14 cellular contexts compared by ENCODE assay signal in genomic region chr7:35760082-35760770, GRCh38.
"Had no signal": no experiment of that assay in that cellular context is flagged by ENCODE, and none has a peak within 500 bp of the region (broad histone marks: within the 10 kb centered on the region; RNA-seq: fewer than 3 reads in every experiment).

No MANE protein-coding gene starts in this region.

- H3K36me3 ChIP-seq: neutrophil, right atrium auricular region, SJSA1 had no signal

- H3K4me3 ChIP-seq: right atrium auricular region, SJSA1 had no signal

- H3K9me3 Mint-ChIP-seq: activated CD4-positive, alpha-beta memory T cell treated with anti-CD3 and anti-CD28 coated beads, Interleukin-2, amount 10 ng/mL, durations not matched to agents 7 days and 5 days; activated naive CD8-positive, alpha-beta T cell treated with anti-CD3 and anti-CD28 coated beads for 36 hours; activated T-cell treated with anti-CD3 and anti-CD28 coated beads, Interleukin-2, amount 50 U/mL, for 72 hours; stimulated activated memory B cell treated with anti-CD40 and anti-IgM and Interleukin-4, amounts not matched to agents 10 μg/mL and 1 μg/mL and 100 μg/mL, for 72 hours had no signal

- H3K36me3 Mint-ChIP-seq: activated naive CD8-positive, alpha-beta T cell treated with anti-CD3 and anti-CD28 coated beads for 36 hours; stimulated activated memory B cell treated with anti-CD40 and anti-IgM and Interleukin-4, amounts not matched to agents 10 μg/mL and 1 μg/mL and 100 μg/mL, for 72 hours had no signal

- H3K27ac ChIP-seq: neutrophil, SJSA1 had no signal

- H3K27me3 Mint-ChIP-seq: activated naive CD8-positive, alpha-beta T cell treated with anti-CD3 and anti-CD28 coated beads for 36 hours; stimulated activated memory B cell treated with anti-CD40 and anti-IgM and Interleukin-4, amounts not matched to agents 10 μg/mL and 1 μg/mL and 100 μg/mL, for 72 hours had no signal

- H3K9me3 ChIP-seq: neutrophil, right atrium auricular region, SJSA1 had no signal

- DNase-seq: activated CD4-positive, alpha-beta memory T cell treated with anti-CD3 and anti-CD28 coated beads, Interleukin-2, amount 10 ng/mL, durations not matched to agents 7 days and 5 days; activated CD4-positive, alpha-beta T cell treated with anti-CD3 and anti-CD28 coated beads for 1 hour; activated CD8-positive, alpha-beta memory T cell treated with anti-CD3 and anti-CD28 coated beads, Interleukin-2, amount 50 U/mL, for 4 hours; activated gamma-delta T cell treated with Interleukin-2 at 50 U/mL for 16 hours; activated naive CD8-positive, alpha-beta T cell treated with anti-CD3 and anti-CD28 coated beads for 36 hours; activated T-cell treated with anti-CD3 and anti-CD28 coated beads, Interleukin-2, amount 50 U/mL, for 72 hours; aorta; glutamatergic neuron; posterior cingulate gyrus had no signal

- H3K27me3 ChIP-seq: neutrophil, right atrium auricular region, SJSA1 had no signal

- ATAC-seq: activated T-cell treated with anti-CD3 and anti-CD28 coated beads, Interleukin-2, amount 50 U/mL, for 72 hours; left lobe of liver; stimulated activated memory B cell treated with anti-CD40 and anti-IgM and Interleukin-4, amounts not matched to agents 10 μg/mL and 1 μg/mL and 100 μg/mL, for 72 hours had no signal

- H3K4me3 Mint-ChIP-seq: activated CD4-positive, alpha-beta memory T cell treated with anti-CD3 and anti-CD28 coated beads, Interleukin-2, amount 10 ng/mL, durations not matched to agents 7 days and 5 days; activated naive CD8-positive, alpha-beta T cell treated with anti-CD3 and anti-CD28 coated beads for 36 hours; activated T-cell treated with anti-CD3 and anti-CD28 coated beads, Interleukin-2, amount 50 U/mL, for 72 hours; stimulated activated memory B cell treated with anti-CD40 and anti-IgM and Interleukin-4, amounts not matched to agents 10 μg/mL and 1 μg/mL and 100 μg/mL, for 72 hours had no signal

- H3K27ac Mint-ChIP-seq: activated CD4-positive, alpha-beta memory T cell treated with anti-CD3 and anti-CD28 coated beads, Interleukin-2, amount 10 ng/mL, durations not matched to agents 7 days and 5 days; activated naive CD8-positive, alpha-beta T cell treated with anti-CD3 and anti-CD28 coated beads for 36 hours; activated T-cell treated with anti-CD3 and anti-CD28 coated beads, Interleukin-2, amount 50 U/mL, for 72 hours; stimulated activated memory B cell treated with anti-CD40 and anti-IgM and Interleukin-4, amounts not matched to agents 10 μg/mL and 1 μg/mL and 100 μg/mL, for 72 hours had no signal

- H3K4me1 ChIP-seq: SJSA1 had no signal
